ENCODE assay signal across 8 cellular contexts in the genomic region with DNA sequence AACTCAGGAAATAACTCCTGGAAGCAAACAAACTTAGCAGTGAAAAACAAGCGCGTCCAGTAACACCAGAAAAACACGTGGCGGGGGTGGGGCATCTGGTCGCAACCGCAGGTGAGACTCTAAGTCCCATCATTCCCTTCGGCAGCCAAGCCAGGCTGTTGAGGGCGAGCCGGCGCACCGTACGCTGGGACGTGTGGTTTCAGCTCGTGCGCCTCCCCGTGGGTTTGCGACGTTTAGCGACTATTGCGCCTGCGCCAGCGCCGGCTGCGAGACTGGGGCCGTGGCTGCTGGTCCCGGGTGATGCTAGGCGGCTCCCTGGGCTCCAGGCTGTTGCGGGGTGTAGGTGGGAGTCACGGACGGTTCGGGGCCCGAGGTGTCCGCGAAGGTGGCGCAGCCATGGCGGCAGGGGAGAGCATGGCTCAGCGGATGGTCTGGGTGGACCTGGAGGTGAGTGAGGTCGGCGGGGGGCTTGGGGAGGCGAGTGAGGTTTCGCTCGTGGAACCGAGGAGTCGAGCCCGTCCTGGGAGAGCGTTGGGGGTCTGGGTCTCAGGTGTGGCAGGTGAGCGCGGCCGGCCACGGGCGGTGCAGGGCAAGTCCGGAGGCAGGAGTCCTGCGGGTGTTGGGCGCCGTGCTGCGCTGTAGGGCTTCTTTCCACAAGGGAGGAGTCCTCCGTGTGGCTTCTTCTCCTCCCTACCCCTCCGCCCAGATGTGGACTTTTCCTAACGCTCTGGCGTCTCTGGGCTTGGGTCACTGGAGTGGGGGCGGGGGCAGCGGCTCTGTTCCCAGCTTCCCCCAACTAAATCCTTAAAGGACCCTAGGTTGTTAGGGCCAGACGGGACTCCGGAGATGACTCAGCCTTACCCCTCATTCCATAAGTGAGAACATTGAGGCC. TPM values are rescaled to one million over a fixed set of nuclear protein-coding genes. Genes with fewer than 3 reads are reported as not detected.
A peak's percentile ranks its signal among the peaks of the same experiment; 100 is the strongest.
DNase-seq lines count a peak whose midpoint lies in the region; TF ChIP-seq lines count a peak whose summit lies in the region.

A gene (plus strand): TSS at position 239 of the 892 bp plus-strand sequence. CDS start 62 bp downstream, at position 301.

- TF ChIP-seq RAD21 in neural cell (conservative IDR thresholded peaks at IDR 0.05), result peak; percentile 57

- H3K79me2 ChIP-seq in MM.1S (ENCODE audit: low read length) (peaks cover 52% of the 10 kb centered on the region), neural cell (replicated peaks; ENCODE audit: insufficient read depth, low read length) (peaks cover 4% of the 10 kb centered on the region)

- H3K27me3 ChIP-seq in HAP-1 (ENCODE audit: low read depth), result no peaks in the 10 kb centered on the region
- H3K27me3 ChIP-seq in MM.1S (replicated peaks; ENCODE audit: insufficient read depth, low read length), result no peaks in the 10 kb centered on the region
- H3K27me3 ChIP-seq in neural cell (ENCODE audit: insufficient read depth, low read depth, low read length), result no peaks in the 10 kb centered on the region
- H3K27me3 ChIP-seq in stomach, result no peaks in the 10 kb centered on the region

- H3K4me3 ChIP-seq in HAP-1, result peak within 1 kb of the TSS; percentile 93
- peak within 1 kb of the TSS; percentile 98 for H3K4me3 ChIP-seq in MM.1S (ENCODE audit: low read length)
- H3K4me3 ChIP-seq in neural cell (ENCODE audit: low read length), result peak within 1 kb of the TSS; percentile 92
- peak within 1 kb of the TSS; percentile 88 to 95 (median 90) for H3K4me3 ChIP-seq in stomach

- H3K9me3 ChIP-seq in HAP-1 (no peaks in the 10 kb centered on the region), MM.1S (replicated peaks; ENCODE audit: insufficient read depth, low read length) (no peaks in the 10 kb centered on the region), neural cell (ENCODE audit: low read length) (no peaks in the 10 kb centered on the region), stomach (no peaks in the 10 kb centered on the region)

- no peaks in the 10 kb centered on the region for H3K9me2 ChIP-seq in MM.1S (replicated peaks; ENCODE audit: insufficient read depth, low read length)
- H3K9me2 ChIP-seq in neural cell (ENCODE audit: insufficient read depth, low read length), result no peaks in the 10 kb centered on the region

- H4K20me1 ChIP-seq in MM.1S (ENCODE audit: insufficient read depth, low read length) (no peaks in the 10 kb centered on the region), neural cell (ENCODE audit: insufficient read depth) (no peaks in the 10 kb centered on the region)

- H3K27ac ChIP-seq in MM.1S (ENCODE audit: low read length) (peak within 1 kb of the TSS; percentile 40; the same call in 1 of the 2 replicates), neural cell (ENCODE audit: low read length) (no peak within 1 kb of the TSS), stomach (peak within 1 kb of the TSS; percentile 76 to 92 (median 89))

- 0 out of 2 replicates have a peak, but pooled peaks cover 2% of the 10 kb centered on the region for H3K36me3 ChIP-seq in HAP-1 (replicated peaks)
- no peaks in the 10 kb centered on the region for H3K36me3 ChIP-seq in MM.1S (replicated peaks; ENCODE audit: insufficient read depth, low read length)
- no peaks in the 10 kb centered on the region for H3K36me3 ChIP-seq in neural cell (ENCODE audit: insufficient read depth, low read length)
- H3K36me3 ChIP-seq in stomach, result peaks cover 0 to 9% (median 9%) of the 10 kb centered on the region in 4 donors

- peaks cover 12% of the 10 kb centered on the region for H3K4me1 ChIP-seq in HAP-1
- peaks cover 28% of the 10 kb centered on the region for H3K4me1 ChIP-seq in MM.1S (ENCODE audit: low read length)
- peaks cover 20 to 40% (median 27%) of the 10 kb centered on the region in 4 donors for H3K4me1 ChIP-seq in stomach

- TF ChIP-seq POLR2A in stomach (IDR thresholded peaks at IDR 0.05), result peak in 1 of 4 donors; percentile 44

- TF ChIP-seq CTCF in MM.1S (IDR thresholded peaks at IDR 0.05; ENCODE audit: low read length) (peak; percentile 21), neural cell (IDR thresholded peaks at IDR 0.05; ENCODE audit: poor library complexity, severe bottlenecking) (peak; percentile 70), stomach (IDR thresholded peaks at IDR 0.05) (peak in 4 of 7 experiments; percentile 8 to 39 (median 23))

- peak within 1 kb of the TSS; percentile 95 for H2AFZ ChIP-seq in MM.1S (ENCODE audit: low read length)
- H2AFZ ChIP-seq in neural cell (ENCODE audit: low read depth, low read length), result peak within 1 kb of the TSS; percentile 93

- WGBS in stomach, 5 donors, result 0% methylated on average over 28 to 64 of the region's 64 CpGs

- peak within 1 kb of the TSS; percentile 75 for H3K4me2 ChIP-seq in MM.1S (ENCODE audit: low read depth, low read length)
- peak within 1 kb of the TSS; percentile 57 for H3K4me2 ChIP-seq in neural cell (ENCODE audit: low read length)

- TF ChIP-seq EP300 in neural cell (conservative IDR thresholded peaks at IDR 0.05; ENCODE audit: poor library complexity, severe bottlenecking) (no peak), stomach (IDR thresholded peaks at IDR 0.05) (no peak)

- H3F3A ChIP-seq in MM.1S (ENCODE audit: insufficient read depth, low read length) (no peaks in the 10 kb centered on the region), neural cell (ENCODE audit: insufficient read depth, low read length, poor library complexity, severe bottlenecking) (no peaks in the 10 kb centered on the region)

- DNase-seq in GDM1 (lab: John Stamatoyannopoulos, UW), result peak; percentile 94
- DNase-seq in HAP-1 (ENCODE audit: low spot score in 2 of 2), result peak; percentile 88 to 94
- DNase-seq in MM.1S, result peak; percentile 98
- peak; percentile 63 for DNase-seq in SIG-M5 (lab: John Stamatoyannopoulos, UW)
- DNase-seq in activated gamma-delta T cell (lab: John Stamatoyannopoulos, UW), result peak; percentile 89
- peak; percentile 94 for DNase-seq in fibroblast of the conjunctiva (ENCODE audit: low read depth)
- peak; percentile 97 for DNase-seq in stomach

- in situ Hi-C loops in HAP-1 (cut with MboI; ENCODE audit: low sequenced_read_pairs), result no loop called here

- intact Hi-C loops in stomach (cut with DNase I; ENCODE audit: low total_unique reads), result no loop called here

- peak within 1 kb of the TSS; percentile 83 for H3K9ac ChIP-seq in MM.1S (ENCODE audit: low read length)
- peak within 1 kb of the TSS; percentile 73 for H3K9ac ChIP-seq in neural cell (ENCODE audit: low read length)

TF ChIP-seq in neural cell, 6 proteins besides CTCF, POLR2A, EP300 and RAD21:
- TF ChIP-seq MXI1 (conservative IDR thresholded peaks at IDR 0.05; ENCODE audit: poor library complexity, severe bottlenecking), result peak; percentile 93
- TF ChIP-seq, protein P1, sequence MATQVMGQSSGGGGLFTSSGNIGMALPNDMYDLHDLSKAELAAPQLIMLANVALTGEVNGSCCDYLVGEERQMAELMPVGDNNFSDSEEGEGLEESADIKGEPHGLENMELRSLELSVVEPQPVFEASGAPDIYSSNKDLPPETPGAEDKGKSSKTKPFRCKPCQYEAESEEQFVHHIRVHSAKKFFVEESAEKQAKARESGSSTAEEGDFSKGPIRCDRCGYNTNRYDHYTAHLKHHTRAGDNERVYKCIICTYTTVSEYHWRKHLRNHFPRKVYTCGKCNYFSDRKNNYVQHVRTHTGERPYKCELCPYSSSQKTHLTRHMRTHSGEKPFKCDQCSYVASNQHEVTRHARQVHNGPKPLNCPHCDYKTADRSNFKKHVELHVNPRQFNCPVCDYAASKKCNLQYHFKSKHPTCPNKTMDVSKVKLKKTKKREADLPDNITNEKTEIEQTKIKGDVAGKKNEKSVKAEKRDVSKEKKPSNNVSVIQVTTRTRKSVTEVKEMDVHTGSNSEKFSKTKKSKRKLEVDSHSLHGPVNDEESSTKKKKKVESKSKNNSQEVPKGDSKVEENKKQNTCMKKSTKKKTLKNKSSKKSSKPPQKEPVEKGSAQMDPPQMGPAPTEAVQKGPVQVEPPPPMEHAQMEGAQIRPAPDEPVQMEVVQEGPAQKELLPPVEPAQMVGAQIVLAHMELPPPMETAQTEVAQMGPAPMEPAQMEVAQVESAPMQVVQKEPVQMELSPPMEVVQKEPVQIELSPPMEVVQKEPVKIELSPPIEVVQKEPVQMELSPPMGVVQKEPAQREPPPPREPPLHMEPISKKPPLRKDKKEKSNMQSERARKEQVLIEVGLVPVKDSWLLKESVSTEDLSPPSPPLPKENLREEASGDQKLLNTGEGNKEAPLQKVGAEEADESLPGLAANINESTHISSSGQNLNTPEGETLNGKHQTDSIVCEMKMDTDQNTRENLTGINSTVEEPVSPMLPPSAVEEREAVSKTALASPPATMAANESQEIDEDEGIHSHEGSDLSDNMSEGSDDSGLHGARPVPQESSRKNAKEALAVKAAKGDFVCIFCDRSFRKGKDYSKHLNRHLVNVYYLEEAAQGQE (IDR thresholded peaks at IDR 0.05; ENCODE audit: borderline replicate concordance), result no peak
- peak; percentile 60 for TF ChIP-seq SMC3 (conservative IDR thresholded peaks at IDR 0.05; ENCODE audit: poor library complexity)
- no peak for TF ChIP-seq TAF1 (IDR thresholded peaks at IDR 0.05; ENCODE audit: low read depth)
- peak; percentile 51 for TF ChIP-seq POLR2AphosphoS5 (IDR thresholded peaks at IDR 0.05)
- no peak for TF ChIP-seq EZH2 (IDR thresholded peaks at IDR 0.05; ENCODE audit: borderline replicate concordance, insufficient read depth, low read length, poor library complexity, severe bottlenecking)

RNA-seq across cellular contexts. Expression of the gene that starts here (rescaled TPM):
- polyA plus RNA-seq in neural cell, result 30.7 and 48.8 TPM in 2 replicates
- 23.5 and 27.8 TPM in 2 replicates for polyA minus RNA-seq in neural cell
- total RNA-seq in stomach, result 100 to 1,000 TPM; 104 to 245 (median 143) TPM
- polyA plus RNA-seq in stomach, result 100 to 1,000 TPM in 1 of 3 donors, 10 to 100 TPM in 2; 67.8 to 110 (median 91.8) TPM
